ENCODE assay signal across 20 cellular contexts in genomic region chr14:80607430-80608200, GRCh38.
DNase-seq lines count a peak whose midpoint lies in the region; ATAC-seq and TF ChIP-seq lines count a peak whose summit lies in the region.
"Had no signal": no experiment of that assay in that cellular context is flagged by ENCODE, and none has a peak within 500 bp of the region (broad histone marks: within the 10 kb centered on the region; RNA-seq: fewer than 3 reads in every experiment).

No MANE protein-coding gene starts in this region.

- H3K4me3 ChIP-seq in adipocyte (ENCODE audit: low read length) (no peak overlapping the region), hepatocyte (no peak overlapping the region), lower lobe of right lung (no peak overlapping the region)
- H3K4me3 ChIP-seq: gastrocnemius medialis, ovary, thoracic aorta had no signal

- no peaks in the 10 kb centered on the region for H3K9me2 ChIP-seq in hepatocyte (replicated peaks; ENCODE audit: insufficient read depth)

- peaks cover 10% of the 10 kb centered on the region for H3K4me1 ChIP-seq in adipocyte (ENCODE audit: control insufficient read depth, insufficient read depth, low read length)
- H3K4me1 ChIP-seq in hepatocyte (ENCODE audit: insufficient read depth): peaks cover 7% of the 10 kb centered on the region
- H3K4me1 ChIP-seq in lower lobe of right lung: no peaks in the 10 kb centered on the region
- H3K4me1 ChIP-seq: gastrocnemius medialis had no signal

- H3K9me3 ChIP-seq in adipocyte (ENCODE audit: control insufficient read depth, low read length) (no peaks in the 10 kb centered on the region), hepatocyte (ENCODE audit: low read depth) (no peaks in the 10 kb centered on the region), lower lobe of right lung (no peaks in the 10 kb centered on the region)
- H3K9me3 ChIP-seq: gastrocnemius medialis, ovary, thoracic aorta had no signal

- H3K27me3 ChIP-seq in adipocyte (replicated peaks; ENCODE audit: control insufficient read depth, insufficient read depth, low read length) (no peaks in the 10 kb centered on the region), hepatocyte (no peaks in the 10 kb centered on the region), lower lobe of right lung (ENCODE audit: low read depth) (no peaks in the 10 kb centered on the region)
- H3K27me3 ChIP-seq: gastrocnemius medialis, ovary had no signal

- TF ChIP-seq CTCF in hepatocyte (IDR thresholded peaks at IDR 0.05; ENCODE audit: poor library complexity) (no peak), lower lobe of right lung (IDR thresholded peaks at IDR 0.05) (no peak)

- no peak overlapping the region for H3K9ac ChIP-seq in adipocyte (ENCODE audit: low read length)

- H3K36me3 ChIP-seq in adipocyte (ENCODE audit: control insufficient read depth, insufficient read depth, low read length, severe bottlenecking) (no peaks in the 10 kb centered on the region), hepatocyte (replicated peaks; ENCODE audit: insufficient read depth, low read depth) (no peaks in the 10 kb centered on the region), lower lobe of right lung (no peaks in the 10 kb centered on the region)
- H3K36me3 ChIP-seq: gastrocnemius medialis, ovary, thoracic aorta had no signal

- ATAC-seq in left ventricle myocardium superior: peak; percentile 52
- ATAC-seq in Right ventricle myocardium inferior: no peak
- no peak for ATAC-seq in lower lobe of right lung
- no peak for ATAC-seq in HG03442 (IDR thresholded peaks at IDR 0.05; ENCODE audit: unreplicated experiment)
- ATAC-seq in GM18870 (IDR thresholded peaks at IDR 0.05; ENCODE audit: unreplicated experiment): no peak
- ATAC-seq: gastrocnemius medialis; naive thymus-derived CD8-positive, alpha-beta T cell; stimulated activated naive B cell treated with anti-CD40 and anti-IgM and Interleukin-4, amounts not matched to agents 10 μg/mL and 1 μg/mL and 100 μg/mL, for 72 hours had no signal

- no peak for DNase-seq in left ventricle myocardium superior
- no peak for DNase-seq in Right ventricle myocardium inferior (ENCODE audit: missing footprints)
- DNase-seq in adipocyte (ENCODE audit: low read depth): peak; percentile 61
- peak; percentile 27 for DNase-seq in hepatocyte (ENCODE audit: low spot score)
- no peak for DNase-seq in lower lobe of right lung
- no peak for DNase-seq in anterior cingulate cortex (lab: John Stamatoyannopoulos, UW)
- DNase-seq: CD4-positive, alpha-beta memory T cell; cortex of kidney; gastrocnemius medialis; H7; naive thymus-derived CD8-positive, alpha-beta T cell; NCI-H1048; NCI-H2029 treated with DMSO at 0.1 percent for 48 hours; NCI-H510A treated with DMSO at 0.1 percent for 48 hours; ovary; stimulated activated CD4-positive, alpha-beta T cell treated with anti-CD3 and anti-CD28 coated beads, Interleukin-1b, Interleukin-23, amount 100 ng/mL, for 48 hours; stimulated activated naive B cell treated with anti-CD40 and anti-IgM and Interleukin-4, amounts not matched to agents 10 μg/mL and 1 μg/mL and 100 μg/mL, for 72 hours had no signal

- H3K27ac ChIP-seq in hepatocyte (peak overlapping the region; percentile 29), lower lobe of right lung (no peak overlapping the region)
- H3K27ac ChIP-seq: gastrocnemius medialis, ovary, thoracic aorta had no signal

- WGBS in hepatocyte (ENCODE audit: low lambda C conversion rate, missing lambda C conversion rate): 70% methylated on average over 5 of the region's 5 CpGs

- H3K4me2 ChIP-seq in hepatocyte: no peak overlapping the region

- intact Hi-C loops in left ventricle myocardium superior (cut with micrococcal nuclease): no loop called here
- intact Hi-C loops in Right ventricle myocardium inferior (cut with DNase I): no loop called here
- intact Hi-C loops in lower lobe of right lung (cut with DNase I): no loop called here

- H3K79me2 ChIP-seq in hepatocyte: no peaks in the 10 kb centered on the region

- H4K20me1 ChIP-seq in hepatocyte (ENCODE audit: insufficient read depth, poor library complexity, severe bottlenecking): no peaks in the 10 kb centered on the region

- H2AFZ ChIP-seq in hepatocyte: peak overlapping the region; percentile 7

Comparison
In these comparisons a context has a peak if more than half of its experiments do, and no peak if none do; other contexts are left out.
1. DNase-seq: peak in adipocyte (single experiment) and hepatocyte (single experiment); none in left ventricle myocardium superior (single experiment), Right ventricle myocardium inferior (single experiment), lower lobe of right lung (single experiment) and anterior cingulate cortex (0 of 58).